ENCODE assay signal across 9 cellular contexts in genomic region chr1:203744008-203744972, GRCh38. TPM values are rescaled to one million over a fixed set of nuclear protein-coding genes. Genes with fewer than 3 reads are reported as not detected.
A peak's percentile ranks its signal among the peaks of the same experiment; 100 is the strongest.
DNase-seq lines count a peak whose midpoint lies in the region; ATAC-seq and TF ChIP-seq lines count a peak whose summit lies in the region.
"Had no signal": no experiment of that assay in that cellular context is flagged by ENCODE, and none has a peak within 500 bp of the region (broad histone marks: within the 10 kb centered on the region; RNA-seq: fewer than 3 reads in every experiment).

No MANE protein-coding gene starts in this region.

- CTCF ChIA-PET in activated CD8-positive, alpha-beta T cell treated with anti-CD3 and anti-CD28 coated beads for 36 hours (lab: Charles Lee): interaction anchor here (0.6 to 1.4 kb wide), 5 partner anchors 9 to 256 kb away, joined by 3 to 4 read pairs (median 3); no protein-coding TSS in a partner anchor

- peak; percentile 26 for DNase-seq in activated naive CD4-positive, alpha-beta T cell treated with Interleukin-2 at 50 U/mL for 16 hours
- no peak for DNase-seq in activated naive CD4-positive, alpha-beta T cell (lab: John Stamatoyannopoulos, UW)
- DNase-seq in activated CD8-positive, alpha-beta T cell treated with anti-CD3 and anti-CD28 coated beads for 36 hours: peak; percentile 58
- peak; percentile 21 to 71 for DNase-seq in foreskin fibroblast
- no peak for DNase-seq in DMS153 (lab: John Stamatoyannopoulos, UW)
- no peak for DNase-seq in DMS79 treated with DMSO at 0.1 percent for 48 hours (lab: John Stamatoyannopoulos, UW)

- H3K27me3 Mint-ChIP-seq in activated CD8-positive, alpha-beta T cell treated with anti-CD3 and anti-CD28 coated beads for 36 hours: no peaks in the 10 kb centered on the region

- peak; percentile 53 for ATAC-seq in activated CD8-positive, alpha-beta T cell treated with anti-CD3 and anti-CD28 coated beads for 36 hours
- no peak for ATAC-seq in GM18502 (IDR thresholded peaks at IDR 0.05; ENCODE audit: poor library complexity, unreplicated experiment)

- peaks cover 7% of the 10 kb centered on the region for H3K36me3 ChIP-seq in rectal smooth muscle tissue (ENCODE audit: control insufficient read depth, insufficient read depth, low read length)

- H3K27ac ChIP-seq in rectal smooth muscle tissue (ENCODE audit: low read depth, low read length): peak overlapping the region; percentile 9
- H3K27ac ChIP-seq: C4-2B had no signal

- peaks cover 4% of the 10 kb centered on the region for H3K9me3 Mint-ChIP-seq in activated CD8-positive, alpha-beta T cell treated with anti-CD3 and anti-CD28 coated beads for 36 hours

- H3K4me3 ChIP-seq in foreskin fibroblast (ENCODE audit: low read depth in 1 of 2, low read length in 2 of 2) (no peak overlapping the region), rectal smooth muscle tissue (ENCODE audit: low read length) (no peak overlapping the region)

- intact Hi-C loops in activated CD8-positive, alpha-beta T cell treated with anti-CD3 and anti-CD28 coated beads for 36 hours (cut with micrococcal nuclease): no loop called here

- TF ChIP-seq CTCF in activated CD8-positive, alpha-beta T cell treated with anti-CD3 and anti-CD28 coated beads for 36 hours (IDR thresholded peaks at IDR 0.05): no peak
- no peak for TF ChIP-seq CTCF in foreskin fibroblast (IDR thresholded peaks at IDR 0.05; ENCODE audit: low read depth, low read length)

- POLR2A ChIA-PET in activated CD8-positive, alpha-beta T cell treated with anti-CD3 and anti-CD28 coated beads for 36 hours (lab: Charles Lee): interaction anchor here (0.6 kb wide), 1 partner anchor 21 kb away, joined by 3 read pairs; the partner anchor contains the start of gene LAX1

- no peak overlapping the region for H3K9ac ChIP-seq in rectal smooth muscle tissue (ENCODE audit: low read length)

- no peaks in the 10 kb centered on the region for H3K27me3 ChIP-seq in rectal smooth muscle tissue (ENCODE audit: control insufficient read depth, insufficient read depth, low read length)

- peak overlapping the region; percentile 41 for H3K4me3 Mint-ChIP-seq in activated CD8-positive, alpha-beta T cell treated with anti-CD3 and anti-CD28 coated beads for 36 hours

- H3K4me1 ChIP-seq in rectal smooth muscle tissue (ENCODE audit: control insufficient read depth, insufficient read depth, low read length): peaks cover 2% of the 10 kb centered on the region

- peaks cover 20% of the 10 kb centered on the region for H3K4me1 Mint-ChIP-seq in activated CD8-positive, alpha-beta T cell treated with anti-CD3 and anti-CD28 coated beads for 36 hours (ENCODE audit: low read depth)

- H3K36me3 Mint-ChIP-seq in activated CD8-positive, alpha-beta T cell treated with anti-CD3 and anti-CD28 coated beads for 36 hours (ENCODE audit: low read depth): peaks cover 6% of the 10 kb centered on the region

- peak overlapping the region; percentile 95 for H3K27ac Mint-ChIP-seq in activated CD8-positive, alpha-beta T cell treated with anti-CD3 and anti-CD28 coated beads for 36 hours

RNA-seq across cellular contexts. Expression of gene LAX1, which starts 20.7 kb away (rescaled TPM):
- total RNA-seq in activated CD8-positive, alpha-beta T cell treated with anti-CD3 and anti-CD28 coated beads for 36 hours: 10 to 100 TPM; 20.7 to 21.1 TPM

RNA-seq across cellular contexts. Expression of gene ZBED6, which starts 51.1 kb away (rescaled TPM):
- 10 to 100 TPM; 17.3 to 17.7 TPM for total RNA-seq in activated CD8-positive, alpha-beta T cell treated with anti-CD3 and anti-CD28 coated beads for 36 hours

RNA-seq across cellular contexts. Expression of gene ZC3H11A, which starts 51.1 kb away (rescaled TPM):
- 10 to 100 TPM; 77.9 to 83.1 TPM for total RNA-seq in activated CD8-positive, alpha-beta T cell treated with anti-CD3 and anti-CD28 coated beads for 36 hours

Comparison
In these comparisons a context has a peak if more than half of its experiments do, and no peak if none do; other contexts are left out.
1. DNase-seq: peak in activated naive CD4-positive, alpha-beta T cell treated with Interleukin-2 at 50 U/mL for 16 hours (single experiment), activated CD8-positive, alpha-beta T cell treated with anti-CD3 and anti-CD28 coated beads for 36 hours (single experiment) and foreskin fibroblast (2 of 2); none in activated naive CD4-positive, alpha-beta T cell (0 of 4), DMS153 (single experiment) and DMS79 treated with DMSO at 0.1 percent for 48 hours (single experiment).